ENCODE assay signal across 8 cellular contexts in genomic region chr10:78124167-78124566, GRCh38.
"Had no signal": no experiment of that assay in that cellular context is flagged by ENCODE, and none has a peak within 500 bp of the region (broad histone marks: within the 10 kb centered on the region; RNA-seq: fewer than 3 reads in every experiment).

No MANE protein-coding gene starts in this region.

- H3K9ac ChIP-seq: GM23248, KMS-11 had no signal

- H3K4me3 ChIP-seq: GM23248 had no signal

- H2AFZ ChIP-seq: GM23248 had no signal

- H3K4me2 ChIP-seq: KMS-11 had no signal

- DNase-seq: GM23248, GOT3, H9, HCEC 1CT, KBM-7 had no signal

- FAIRE-seq: H54, HTR-8/SVneo had no signal

- H3K27ac ChIP-seq: GM23248, KMS-11 had no signal
